In genomic region chr13:29594310-29594709, GRCh38 we compare ENCODE assay signal across 8 cellular contexts. TPM values are rescaled to one million over a fixed set of nuclear protein-coding genes. Genes with fewer than 3 reads are reported as not detected.
DNase-seq lines count a peak whose midpoint lies in the region; ATAC-seq and TF ChIP-seq lines count a peak whose summit lies in the region.

No MANE protein-coding gene starts in this region.

- H3K4me3 ChIP-seq in AG10803 (ENCODE audit: low read length), result peak overlapping the region; percentile 90
- peak overlapping the region; percentile 91 to 99 (median 95) for H3K4me3 ChIP-seq in esophagus muscularis mucosa

- DNase-seq in AG10803 (ENCODE audit: low read depth), result peak; percentile 88
- peak; percentile 38 for DNase-seq in NCI-H510A treated with DMSO at 0.1 percent for 48 hours (lab: John Stamatoyannopoulos, UW)
- peak; percentile 47 for DNase-seq in activated CD4-positive, alpha-beta memory T cell treated with anti-CD3 and anti-CD28 coated beads, Interleukin-2, amount 10 ng/mL, durations not matched to agents 7 days and 5 days
- peak; percentile 92 for DNase-seq in esophagus muscularis mucosa (ENCODE audit: extremely low spot score)
- DNase-seq in type B pancreatic cell (ENCODE audit: extremely low spot score, unreplicated experiment), result no peak

- 21% methylated on average over 7 of the region's 9 CpGs for WGBS in esophagus muscularis mucosa

- ATAC-seq in GM18861 (IDR thresholded peaks at IDR 0.05; ENCODE audit: unreplicated experiment) (peak; percentile 24), HG03064 (IDR thresholded peaks at IDR 0.05; ENCODE audit: low read depth, unreplicated experiment) (peak; percentile 28)

- POLR2A ChIA-PET in activated CD4-positive, alpha-beta memory T cell treated with anti-CD3 and anti-CD28 coated beads, Interleukin-2, amount 10 ng/mL, durations not matched to agents 7 days and 5 days (lab: Charles Lee), result interaction anchor here (1.0 kb wide), 1 partner anchor 38 kb away, joined by 4 read pairs; no protein-coding TSS in a partner anchor

- H3K4me3 Mint-ChIP-seq in activated CD4-positive, alpha-beta memory T cell treated with anti-CD3 and anti-CD28 coated beads, Interleukin-2, amount 10 ng/mL, durations not matched to agents 7 days and 5 days, result peak overlapping the region; percentile 91
- peak overlapping the region; percentile 86 to 93 (median 92) for H3K4me3 Mint-ChIP-seq in nephron
- peak overlapping the region; percentile 93 for H3K4me3 Mint-ChIP-seq in type B pancreatic cell

- H3K27me3 Mint-ChIP-seq in activated CD4-positive, alpha-beta memory T cell treated with anti-CD3 and anti-CD28 coated beads, Interleukin-2, amount 10 ng/mL, durations not matched to agents 7 days and 5 days, result no peaks in the 10 kb centered on the region
- H3K27me3 Mint-ChIP-seq in nephron (ENCODE audit: low read depth) (peaks cover 37% of the 10 kb centered on the region), type B pancreatic cell (peaks cover 20% of the 10 kb centered on the region)

- peak overlapping the region; percentile 88 for H3K27ac Mint-ChIP-seq in activated CD4-positive, alpha-beta memory T cell treated with anti-CD3 and anti-CD28 coated beads, Interleukin-2, amount 10 ng/mL, durations not matched to agents 7 days and 5 days
- H3K27ac Mint-ChIP-seq in nephron, result peak overlapping the region; percentile 59 to 92 (median 66)
- H3K27ac Mint-ChIP-seq in type B pancreatic cell, result peak overlapping the region; percentile 98

- peaks cover 6 to 53% (median 42%) of the 10 kb centered on the region in 4 donors for H3K4me1 ChIP-seq in esophagus muscularis mucosa

- H3K36me3 ChIP-seq in esophagus muscularis mucosa, result no peaks in the 10 kb centered on the region

- TF ChIP-seq POLR2A in esophagus muscularis mucosa (IDR thresholded peaks at IDR 0.05; ENCODE audit: low read depth), result no peak

- TF ChIP-seq EP300 in esophagus muscularis mucosa (IDR thresholded peaks at IDR 0.05), result no peak

- no peaks in the 10 kb centered on the region for H3K9me3 ChIP-seq in esophagus muscularis mucosa

- peaks cover 59% of the 10 kb centered on the region for H3K4me1 Mint-ChIP-seq in activated CD4-positive, alpha-beta memory T cell treated with anti-CD3 and anti-CD28 coated beads, Interleukin-2, amount 10 ng/mL, durations not matched to agents 7 days and 5 days
- H3K4me1 Mint-ChIP-seq in nephron (peaks cover 34% of the 10 kb centered on the region), type B pancreatic cell (ENCODE audit: unreplicated experiment) (peaks cover 26% of the 10 kb centered on the region)

- peaks cover 0 to 6% (median 0%) of the 10 kb centered on the region in 4 donors for H3K27me3 ChIP-seq in esophagus muscularis mucosa

- CTCF ChIA-PET in activated CD4-positive, alpha-beta memory T cell treated with anti-CD3 and anti-CD28 coated beads, Interleukin-2, amount 10 ng/mL, durations not matched to agents 7 days and 5 days (lab: Charles Lee), result no interaction called here

- peaks cover 18% of the 10 kb centered on the region for H3K36me3 Mint-ChIP-seq in activated CD4-positive, alpha-beta memory T cell treated with anti-CD3 and anti-CD28 coated beads, Interleukin-2, amount 10 ng/mL, durations not matched to agents 7 days and 5 days (ENCODE audit: low read depth)
- H3K36me3 Mint-ChIP-seq in nephron (ENCODE audit: low read depth), result no peaks in the 10 kb centered on the region
- peaks cover 4% of the 10 kb centered on the region for H3K36me3 Mint-ChIP-seq in type B pancreatic cell

- H3K9me3 Mint-ChIP-seq in activated CD4-positive, alpha-beta memory T cell treated with anti-CD3 and anti-CD28 coated beads, Interleukin-2, amount 10 ng/mL, durations not matched to agents 7 days and 5 days, result no peaks in the 10 kb centered on the region
- H3K9me3 Mint-ChIP-seq in nephron (no peaks in the 10 kb centered on the region), type B pancreatic cell (no peaks in the 10 kb centered on the region)

- peak overlapping the region; percentile 94 to 98 (median 96) for H3K27ac ChIP-seq in esophagus muscularis mucosa (replicated peaks in 1 of 4)

- intact Hi-C loops in esophagus muscularis mucosa (cut with DNase I), result loop anchor here (10.0 kb wide), 1 partner anchor 520 kb away; no protein-coding TSS in a partner anchor

- TF ChIP-seq CTCF in AG10803 (conservative IDR thresholded peaks at IDR 0.05; ENCODE audit: low read length), result no peak
- no peak for TF ChIP-seq CTCF in esophagus muscularis mucosa (IDR thresholded peaks at IDR 0.05)
- no peak for TF ChIP-seq CTCF in nephron (IDR thresholded peaks at IDR 0.05; ENCODE audit: unreplicated experiment in 3 of 3)
- TF ChIP-seq CTCF in type B pancreatic cell (conservative IDR thresholded peaks at IDR 0.05), result no peak

RNA-seq across cellular contexts. Expression of gene SLC7A1, which starts 1.2 kb away (rescaled TPM):
- 10 to 100 TPM; 90.3 to 92.1 TPM for total RNA-seq in activated CD4-positive, alpha-beta memory T cell treated with anti-CD3 and anti-CD28 coated beads, Interleukin-2, amount 10 ng/mL, durations not matched to agents 7 days and 5 days
- total RNA-seq in esophagus muscularis mucosa, result 10 to 100 TPM; 15.0 to 28.8 (median 21.6) TPM
- total RNA-seq in type B pancreatic cell (ENCODE audit: low replicate concordance), result 38.3 and 42.1 TPM in 2 replicates
